In genomic region chr17:60388742-60389141, GRCh38 we compare ENCODE assay signal across 14 cellular contexts. TPM values are rescaled to one million over a fixed set of nuclear protein-coding genes. Genes with fewer than 3 reads are reported as not detected.
DNase-seq lines count a peak whose midpoint lies in the region; ATAC-seq and TF ChIP-seq lines count a peak whose summit lies in the region.
"Had no signal": no experiment of that assay in that cellular context is flagged by ENCODE, and none has a peak within 500 bp of the region (broad histone marks: within the 10 kb centered on the region; RNA-seq: fewer than 3 reads in every experiment).

No MANE protein-coding gene starts in this region.

- no peaks in the 10 kb centered on the region for H3K9me3 ChIP-seq in BLaER1 treated with 17β-estradiol and CSF1 and Interleukin-3, amounts not matched to agents 10 nM and 100 nM (replicated peaks in 1 of 11)
- H3K9me3 ChIP-seq in HUES48 (ENCODE audit: control insufficient read depth, insufficient read depth, low read length) (no peaks in the 10 kb centered on the region), esophagus squamous epithelium (no peaks in the 10 kb centered on the region), Caco-2 (no peaks in the 10 kb centered on the region)
- no peaks in the 10 kb centered on the region for H3K9me3 ChIP-seq in CD4-positive, alpha-beta memory T cell (ENCODE audit: control insufficient read depth in 1 of 2, low read length in 2 of 2)
- H3K9me3 ChIP-seq: lower lobe of right lung, SJCRH30, tibial artery had no signal

- H3K27me3 Mint-ChIP-seq in WTC11 (ENCODE audit: low read depth) (no peaks in the 10 kb centered on the region), mesothelial cell of epicardium (ENCODE audit: low read depth) (no peaks in the 10 kb centered on the region), Caco-2 (ENCODE audit: insufficient read depth, unreplicated experiment) (no peaks in the 10 kb centered on the region)
- H3K27me3 Mint-ChIP-seq in CD4-positive, alpha-beta memory T cell = no peaks in the 10 kb centered on the region
- H3K27me3 Mint-ChIP-seq: progenitor cell of endocrine pancreas had no signal

- peaks cover 0 to 13% (median 0%) of the 10 kb centered on the region in 11 experiments; a peak in 6 of 22 replicates for H3K36me3 ChIP-seq in BLaER1 treated with 17β-estradiol and CSF1 and Interleukin-3, amounts not matched to agents 10 nM and 100 nM
- H3K36me3 ChIP-seq in HUES48 (ENCODE audit: control insufficient read depth, insufficient read depth, low read length) (no peaks in the 10 kb centered on the region), esophagus squamous epithelium (no peaks in the 10 kb centered on the region), Caco-2 (ENCODE audit: control insufficient read depth, insufficient read depth, low read length) (no peaks in the 10 kb centered on the region)
- H3K36me3 ChIP-seq in CD4-positive, alpha-beta memory T cell (ENCODE audit: insufficient read depth, low read length) = no peaks in the 10 kb centered on the region
- H3K36me3 ChIP-seq: lower lobe of right lung, SJCRH30, tibial artery had no signal

- BruUV-seq in Caco-2 (replicated peaks; lab: Mats Ljungman, UMichigan) = no TSS peak

- H3K4me3 Mint-ChIP-seq in WTC11 (peak overlapping the region; percentile 98), mesothelial cell of epicardium (no peak overlapping the region), Caco-2 (ENCODE audit: unreplicated experiment) (no peak overlapping the region)
- peak overlapping the region in 2 of 8 donors; percentile 7 to 20 for H3K4me3 Mint-ChIP-seq in CD4-positive, alpha-beta memory T cell

- 61 to 64% methylated on average over 3 of the region's 3 CpGs for WGBS in esophagus squamous epithelium, 2 donors

- TF ChIP-seq CTCF in WTC11 (IDR thresholded peaks at IDR 0.05) (no peak), mesothelial cell of epicardium (IDR thresholded peaks at IDR 0.05; ENCODE audit: unreplicated experiment) (no peak), esophagus squamous epithelium (IDR thresholded peaks at IDR 0.05) (no peak), Caco-2 (IDR thresholded peaks at IDR 0.05; ENCODE audit: insufficient read depth in 1 of 2, low read depth in 1 of 2, low read length in 1 of 2, severe bottlenecking in 1 of 2, unreplicated experiment in 1 of 2) (no peak)

- peak overlapping the region in 4 of 10 experiments; percentile 89 to 99 (median 92); a peak in 6 of 20 replicates for H3K4me3 ChIP-seq in BLaER1 treated with 17β-estradiol and CSF1 and Interleukin-3, amounts not matched to agents 10 nM and 100 nM
- H3K4me3 ChIP-seq in HUES48 (ENCODE audit: low read depth, low read length) (peak overlapping the region; percentile 53), esophagus squamous epithelium (no peak overlapping the region), Caco-2 (ENCODE audit: low read depth, low read length) (no peak overlapping the region)
- H3K4me3 ChIP-seq in CD4-positive, alpha-beta memory T cell (ENCODE audit: low read length in 2 of 2) = no peak overlapping the region
- H3K4me3 ChIP-seq: lower lobe of right lung, SJCRH30, tibial artery had no signal

- H3K4me2 ChIP-seq in BLaER1 treated with 17β-estradiol and CSF1 and Interleukin-3, amounts not matched to agents 10 nM and 100 nM = peak overlapping the region; percentile 19 to 96 (median 91); a peak in 17 of 22 replicates

- H3K4me1 Mint-ChIP-seq in WTC11 (peaks cover 76% of the 10 kb centered on the region), mesothelial cell of epicardium (peaks cover 59% of the 10 kb centered on the region), Caco-2 (ENCODE audit: low read depth, unreplicated experiment) (peaks cover 31% of the 10 kb centered on the region)
- peaks cover 45 to 68% (median 54%) of the 10 kb centered on the region in 4 donors for H3K4me1 Mint-ChIP-seq in CD4-positive, alpha-beta memory T cell

- H3K9me3 Mint-ChIP-seq in WTC11 (no peaks in the 10 kb centered on the region), mesothelial cell of epicardium (no peaks in the 10 kb centered on the region), Caco-2 (ENCODE audit: unreplicated experiment) (no peaks in the 10 kb centered on the region)
- no peaks in the 10 kb centered on the region for H3K9me3 Mint-ChIP-seq in CD4-positive, alpha-beta memory T cell

- intact Hi-C loops in esophagus squamous epithelium (cut with DNase I) = no loop called here
- intact Hi-C loops in Caco-2 (cut with micrococcal nuclease; ENCODE audit: unreplicated experiment) = no loop called here
- intact Hi-C loops in CD4-positive, alpha-beta memory T cell (cut with micrococcal nuclease) = no loop called here

- H3K27ac ChIP-seq in BLaER1 treated with 17β-estradiol and CSF1 and Interleukin-3, amounts not matched to agents 10 nM and 100 nM = peak overlapping the region in 5 of 11 experiments; percentile 15 to 98 (median 95); a peak in 5 of 22 replicates
- H3K27ac ChIP-seq in HUES48 (ENCODE audit: low read depth, low read length) (peak overlapping the region; percentile 73), esophagus squamous epithelium (no peak overlapping the region)
- H3K27ac ChIP-seq in CD4-positive, alpha-beta memory T cell (ENCODE audit: low read depth, low read length) = no peak overlapping the region
- H3K27ac ChIP-seq: lower lobe of right lung, SJCRH30, tibial artery had no signal

- peak overlapping the region in 5 of 11 experiments; percentile 2 to 98 (median 16); a peak in 6 of 22 replicates for H3K9ac ChIP-seq in BLaER1 treated with 17β-estradiol and CSF1 and Interleukin-3, amounts not matched to agents 10 nM and 100 nM
- 0 out of 2 replicates have a peak overlapping the region, but pooled peaks have one; percentile 19 for H3K9ac ChIP-seq in HUES48 (ENCODE audit: low read depth, low read length)

- POLR2A ChIA-PET in WTC11 (lab: Charles Lee) (interaction anchor here (0.5 kb wide), 1 partner anchor 283 kb away, joined by 3 read pairs; no protein-coding TSS in a partner anchor), Caco-2 (lab: Charles Lee) (no interaction called here)
- POLR2A ChIA-PET in CD4-positive, alpha-beta memory T cell (lab: Charles Lee; ENCODE audit: partially characterized antibody) = no interaction called here

- CTCF ChIA-PET in WTC11 (lab: Charles Lee) = interaction anchor here (1.5 kb wide), 1 partner anchor 32 kb away, joined by 6 read pairs; no protein-coding TSS in a partner anchor
- CTCF ChIA-PET in Caco-2 (lab: Charles Lee) = no interaction called here
- CTCF ChIA-PET in CD4-positive, alpha-beta memory T cell (lab: Charles Lee; ENCODE audit: partially characterized antibody) = no interaction called here

- DNase-seq in WTC11 (ENCODE audit: low spot score) (no peak), mesothelial cell of epicardium (ENCODE audit: low spot score in 2 of 2, unreplicated experiment in 2 of 2) (no peak), esophagus squamous epithelium (lab: John Stamatoyannopoulos, UW) (no peak), Caco-2 (no peak)
- no peak for DNase-seq in CD4-positive, alpha-beta memory T cell
- DNase-seq: activated CD4-positive, CD25-positive, alpha-beta regulatory T cell; activated T-cell treated with anti-CD3 and anti-CD28 coated beads for 4 hours; lower lobe of right lung; SJCRH30; tibial artery had no signal

- ATAC-seq in WTC11 (no peak), GM21723 (IDR thresholded peaks at IDR 0.05; ENCODE audit: unreplicated experiment) (no peak)
- ATAC-seq: lower lobe of right lung had no signal

- H3K27me3 ChIP-seq in BLaER1 treated with 17β-estradiol and CSF1 and Interleukin-3, amounts not matched to agents 10 nM and 100 nM = no peaks in the 10 kb centered on the region
- H3K27me3 ChIP-seq in HUES48 (ENCODE audit: control insufficient read depth, insufficient read depth, low read length) (no peaks in the 10 kb centered on the region), esophagus squamous epithelium (no peaks in the 10 kb centered on the region), Caco-2 (replicated peaks; ENCODE audit: control insufficient read depth, insufficient read depth, low read length) (no peaks in the 10 kb centered on the region)
- H3K27me3 ChIP-seq in CD4-positive, alpha-beta memory T cell (ENCODE audit: insufficient read depth, low read length) = no peaks in the 10 kb centered on the region
- H3K27me3 ChIP-seq: SJCRH30, tibial artery had no signal

- H3K27ac Mint-ChIP-seq in WTC11 (peak overlapping the region; percentile 97), mesothelial cell of epicardium (peak overlapping the region; percentile 35), Caco-2 (ENCODE audit: unreplicated experiment) (no peak overlapping the region)
- H3K27ac Mint-ChIP-seq in CD4-positive, alpha-beta memory T cell = no peak overlapping the region
- H3K27ac Mint-ChIP-seq: progenitor cell of endocrine pancreas had no signal

- peaks cover 20 to 75% (median 62%) of the 10 kb centered on the region in 11 experiments; a peak in 19 of 22 replicates for H4K20me1 ChIP-seq in BLaER1 treated with 17β-estradiol and CSF1 and Interleukin-3, amounts not matched to agents 10 nM and 100 nM

- H3K36me3 Mint-ChIP-seq in WTC11 = no peaks in the 10 kb centered on the region
- no peaks in the 10 kb centered on the region for H3K36me3 Mint-ChIP-seq in mesothelial cell of epicardium
- peaks cover 19% of the 10 kb centered on the region for H3K36me3 Mint-ChIP-seq in Caco-2 (ENCODE audit: insufficient read depth, unreplicated experiment)
- peaks cover 0 to 19% of the 10 kb centered on the region in 2 donors for H3K36me3 Mint-ChIP-seq in CD4-positive, alpha-beta memory T cell

- no peak for TF ChIP-seq POLR2A in esophagus squamous epithelium (IDR thresholded peaks at IDR 0.05)

- peaks cover 39 to 79% (median 72%) of the 10 kb centered on the region in 10 experiments for H3K4me1 ChIP-seq in BLaER1 treated with 17β-estradiol and CSF1 and Interleukin-3, amounts not matched to agents 10 nM and 100 nM
- H3K4me1 ChIP-seq in HUES48 (ENCODE audit: control insufficient read depth, insufficient read depth, low read length) (peaks cover 67% of the 10 kb centered on the region), esophagus squamous epithelium (peaks cover 12 to 79% (median 27%) of the 10 kb centered on the region in 3 donors), Caco-2 (peaks cover 11% of the 10 kb centered on the region)
- peaks cover 22% of the 10 kb centered on the region for H3K4me1 ChIP-seq in CD4-positive, alpha-beta memory T cell (ENCODE audit: insufficient read depth, low read length)

TF ChIP-seq in WTC11, 78 proteins besides CTCF, POLR2A, EP300 and RAD21 (continues in another document):
- no peak for TF ChIP-seq FOXP1 (CRISPR knock-in tag; IDR thresholded peaks at IDR 0.05; ENCODE audit: borderline replicate concordance)

RNA-seq across cellular contexts. Expression of gene USP32, which starts 3.2 kb away (rescaled TPM):
- total RNA-seq in WTC11 (2021) = 91.7 to 103 TPM (median 96.1 TPM) in 3 replicates
- 43.9 to 48.4 TPM (median 45.8 TPM) in 3 replicates for total RNA-seq in mesothelial cell of epicardium
- total RNA-seq in esophagus squamous epithelium = 10 to 100 TPM; 29.1 to 74.1 (median 42.5) TPM
- 50.3 and 53.3 TPM in 2 replicates for total RNA-seq in Caco-2 (2022)
- 10 to 100 TPM; 31.1 to 36.2 TPM for total RNA-seq in CD4-positive, alpha-beta memory T cell
- polyA plus RNA-seq in CD4-positive, alpha-beta memory T cell = 1 to 10 TPM; 2.6 to 9.7 TPM

RNA-seq across cellular contexts. Expression of gene CHCT1, which starts 33.5 kb away (rescaled TPM):
- total RNA-seq in WTC11 (2021) = not detected in 3 replicates
- 0.25 TPM in 1 of 3 replicates, not detected in the others for total RNA-seq in mesothelial cell of epicardium
- total RNA-seq in esophagus squamous epithelium = not detected
- total RNA-seq in Caco-2 (2022) = not detected in 2 replicates
- not detected for total RNA-seq in CD4-positive, alpha-beta memory T cell
- under 1 TPM in 1 of 2 donors, not detected in 1; 0.54 TPM for polyA plus RNA-seq in CD4-positive, alpha-beta memory T cell
- total RNA-seq: lower lobe of right lung, progenitor cell of endocrine pancreas, SJCRH30 had no signal

Comparison
In these comparisons a context has a peak if more than half of its experiments do, and no peak if none do; other contexts are left out.
1. H3K27ac Mint-ChIP-seq: peak in WTC11 (single experiment) and mesothelial cell of epicardium (single experiment); none in Caco-2 (single experiment) and CD4-positive, alpha-beta memory T cell (0 of 7).